ENCODE assay signal across 19 cellular contexts in genomic region chr3:128283429-128283828, GRCh38.
A peak's percentile ranks its signal among the peaks of the same experiment; 100 is the strongest.
DNase-seq lines count a peak whose midpoint lies in the region; ATAC-seq and TF ChIP-seq lines count a peak whose summit lies in the region.
"Had no signal": no experiment of that assay in that cellular context is flagged by ENCODE, and none has a peak within 500 bp of the region (broad histone marks: within the 10 kb centered on the region; RNA-seq: fewer than 3 reads in every experiment).

No MANE protein-coding gene starts in this region.

- H3K4me3 ChIP-seq in right atrium auricular region = no peak overlapping the region
- no peak overlapping the region for H3K4me3 ChIP-seq in stomach smooth muscle (ENCODE audit: low read length in 2 of 2)
- H3K4me3 ChIP-seq: BLaER1 had no signal

- peak overlapping the region in 1 of 2 donors; percentile 36 for H3K9ac ChIP-seq in stomach smooth muscle (ENCODE audit: low read length in 2 of 2)
- H3K9ac ChIP-seq: BLaER1, KMS-11 had no signal

- H3K9me3 ChIP-seq in right atrium auricular region = no peaks in the 10 kb centered on the region
- no peaks in the 10 kb centered on the region for H3K9me3 ChIP-seq in stomach smooth muscle (ENCODE audit: control insufficient read depth in 2 of 2, low read length in 2 of 2)
- H3K9me3 ChIP-seq: BLaER1 had no signal

- H3K4me1 ChIP-seq in right atrium auricular region (peaks cover 0 to 35% of the 10 kb centered on the region in 2 donors), stomach smooth muscle (ENCODE audit: control insufficient read depth, insufficient read depth, low read length) (peaks cover 49% of the 10 kb centered on the region)
- H3K4me1 ChIP-seq: BLaER1 had no signal

- H3K36me3 ChIP-seq in right atrium auricular region (no peaks in the 10 kb centered on the region), stomach smooth muscle (ENCODE audit: control insufficient read depth in 2 of 2, insufficient read depth in 2 of 2, low read length in 2 of 2) (no peaks in the 10 kb centered on the region)

- no peak for ATAC-seq in Right ventricle myocardium superior (ENCODE audit: poor library complexity)
- no peak for ATAC-seq in HG03039 (IDR thresholded peaks at IDR 0.05; ENCODE audit: unreplicated experiment)
- ATAC-seq in HG03159 (IDR thresholded peaks at IDR 0.05; ENCODE audit: unreplicated experiment) = no peak

- intact Hi-C loops in Right ventricle myocardium superior (cut with DNase I) = no loop called here

- TF ChIP-seq CTCF in right atrium auricular region (IDR thresholded peaks at IDR 0.05) = no peak

- H3K27me3 ChIP-seq in right atrium auricular region (no peaks in the 10 kb centered on the region), stomach smooth muscle (ENCODE audit: control insufficient read depth in 1 of 2, insufficient read depth in 2 of 2, low read length in 2 of 2) (no peaks in the 10 kb centered on the region)
- H3K27me3 ChIP-seq: BLaER1 had no signal

- H3K27ac ChIP-seq in right atrium auricular region (no peak overlapping the region), stomach smooth muscle (ENCODE audit: low read length) (peak overlapping the region; percentile 81)
- H3K27ac ChIP-seq: BLaER1, HL-60, KMS-11 had no signal

- DNase-seq in right atrium auricular region (ENCODE audit: low spot score) (peak; percentile 21), Right ventricle myocardium superior (no peak), iPS-NIHi7 (ENCODE audit: extremely low spot score) (peak; percentile 6), HCEC 1CT (no peak), NCI-H1048 (lab: John Stamatoyannopoulos, UW) (no peak)
- DNase-seq: CD8-positive, alpha-beta memory T cell; DMS79; MV-4-11; NCI-H1417; NCI-H1930; NCI-H226; NCI-H524; SIG-M5 had no signal

Comparison
In these comparisons a context has a peak if more than half of its experiments do, and no peak if none do; other contexts are left out.
1. DNase-seq: peak in right atrium auricular region (single experiment) and iPS-NIHi7 (single experiment); none in Right ventricle myocardium superior (single experiment), HCEC 1CT (single experiment) and NCI-H1048 (single experiment).